8 cellular contexts compared by ENCODE assay signal in the genomic region with DNA sequence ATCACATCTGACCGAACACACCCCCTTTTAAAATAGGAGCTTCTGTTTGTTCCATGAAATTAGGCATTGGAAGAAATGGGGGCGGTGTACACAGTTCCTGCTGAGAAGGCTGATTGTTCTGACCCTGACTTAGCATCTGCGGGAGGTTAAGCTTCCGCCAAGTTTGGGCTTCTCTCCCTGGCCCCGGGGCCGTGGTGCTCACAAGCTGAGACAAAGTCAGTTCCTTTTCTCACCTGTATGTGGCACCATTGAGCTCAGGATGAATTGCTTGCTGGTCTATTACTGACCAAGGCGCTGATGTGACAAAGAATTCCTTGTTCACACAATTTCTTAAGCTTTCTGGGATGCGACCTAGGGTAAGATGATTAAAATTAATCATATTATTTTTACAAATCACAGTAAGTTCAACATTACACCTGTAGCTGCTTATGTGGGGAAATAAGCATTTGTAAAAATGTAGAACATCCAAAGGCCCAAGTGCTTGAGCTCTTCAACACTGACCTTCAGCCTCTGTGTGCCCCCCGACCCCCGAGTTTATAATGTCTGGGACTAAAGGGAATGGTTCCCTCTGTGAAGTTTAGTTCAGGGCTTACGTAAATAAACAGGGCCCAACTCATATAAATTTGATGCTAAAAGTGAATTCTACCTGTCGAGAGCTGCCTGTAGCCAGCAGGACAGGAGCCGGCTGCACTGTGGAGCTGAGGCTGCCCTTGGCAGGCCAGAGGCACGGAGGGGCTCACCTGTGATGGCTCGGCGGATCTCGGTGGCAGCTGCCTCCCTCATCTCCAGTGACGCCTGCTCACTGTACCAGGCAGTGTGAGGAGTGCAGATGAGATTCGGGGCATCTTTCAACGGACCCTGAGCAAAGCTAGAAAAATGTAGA. TPM values are rescaled to one million over a fixed set of nuclear protein-coding genes. Genes with fewer than 3 reads are reported as not detected.
DNase-seq lines count a peak whose midpoint lies in the region; ATAC-seq and TF ChIP-seq lines count a peak whose summit lies in the region.

No MANE protein-coding gene starts in this region.

- H3K4me3 ChIP-seq in adipocyte (ENCODE audit: low read length): no peak overlapping the region
- no peak overlapping the region for H3K4me3 ChIP-seq in right atrium auricular region

- H3K4me1 ChIP-seq in adipocyte (ENCODE audit: control insufficient read depth, insufficient read depth, low read length) (no peaks in the 10 kb centered on the region), right atrium auricular region (peaks cover 0 to 17% of the 10 kb centered on the region in 2 donors)

- peaks cover 73% of the 10 kb centered on the region for H3K36me3 ChIP-seq in adipocyte (ENCODE audit: control insufficient read depth, insufficient read depth, low read length, severe bottlenecking)
- H3K36me3 ChIP-seq in right atrium auricular region: peaks cover 60% of the 10 kb centered on the region

- no peaks in the 10 kb centered on the region for H3K9me3 ChIP-seq in adipocyte (ENCODE audit: control insufficient read depth, low read length)
- no peaks in the 10 kb centered on the region for H3K9me3 ChIP-seq in right atrium auricular region

- peak; percentile 61 for ATAC-seq in GM19463 (IDR thresholded peaks at IDR 0.05; ENCODE audit: unreplicated experiment)
- no peak for ATAC-seq in GM18909 (IDR thresholded peaks at IDR 0.05; ENCODE audit: poor library complexity, unreplicated experiment)
- no peak for ATAC-seq in HG02571 (IDR thresholded peaks at IDR 0.05; ENCODE audit: unreplicated experiment)

- peak; percentile 43 for DNase-seq in DMS114 treated with DMSO at 0.1 percent for 48 hours (lab: John Stamatoyannopoulos, UW; ENCODE audit: unreplicated experiment)
- peak; percentile 87 for DNase-seq in NCI-H146 treated with DMSO at 0.1 percent for 48 hours (lab: John Stamatoyannopoulos, UW; ENCODE audit: unreplicated experiment)
- DNase-seq in adipocyte (ENCODE audit: low read depth): peak; percentile 77
- DNase-seq in right atrium auricular region (ENCODE audit: low spot score): peak; percentile 78
- DNase-seq in putamen (ENCODE audit: low spot score): peak; percentile 86

- peak overlapping the region in 1 of 2 donors; percentile 31 for H3K27ac ChIP-seq in right atrium auricular region

- H3K27me3 ChIP-seq in adipocyte (replicated peaks; ENCODE audit: control insufficient read depth, insufficient read depth, low read length) (no peaks in the 10 kb centered on the region), right atrium auricular region (no peaks in the 10 kb centered on the region)

- no peak overlapping the region for H3K9ac ChIP-seq in adipocyte (ENCODE audit: low read length)

- TF ChIP-seq CTCF in right atrium auricular region (IDR thresholded peaks at IDR 0.05): peak; percentile 60 to 85

RNA-seq across cellular contexts. Expression of gene ZRANB1, which starts 50.8 kb away (rescaled TPM):
- 10 to 100 TPM; 24.1 to 24.9 TPM for total RNA-seq in right atrium auricular region
